In genomic region chr2:103437161-103437560, GRCh38 we compare ENCODE assay signal across 24 cellular contexts.
"Had no signal": no experiment of that assay in that cellular context is flagged by ENCODE, and none has a peak within 500 bp of the region (broad histone marks: within the 10 kb centered on the region; RNA-seq: fewer than 3 reads in every experiment).

No MANE protein-coding gene starts in this region.

- H3K27ac ChIP-seq: RWPE1 had no signal

- H3K4me2 ChIP-seq: SK-N-SH had no signal

- ATAC-seq: Panc1, PC-3, T-cell had no signal

- H3K9ac ChIP-seq: SK-N-SH had no signal

- DNase-seq: IMR-90; MV-4-11; NCI-H1048; NCI-H1105; NCI-H1417; NCI-H1436 treated with DMSO at 0.1 percent for 48 hours; NCI-H1694; NCI-H187 treated with DMSO at 0.1 percent for 48 hours; NCI-H2029 treated with DMSO at 0.1 percent for 48 hours; NCI-H2171; NCI-H226; NCI-H446; NCI-H510A; NCI-H524 treated with DMSO at 0.1 percent for 48 hours; NCI-H69; NCI-H774; NK-92 treated with Interleukin-12 subunit alpha and Interleukin-12 subunit beta, amount 100 ng/mL, for 24 hours; PC-3; SHP77; SK-N-SH; SW 1271; T-cell had no signal

- H3K9me3 ChIP-seq: SK-N-SH had no signal
